8 cellular contexts compared by ENCODE assay signal in genomic region chr5:107670927-107671741, GRCh38. TPM values are rescaled to one million over a fixed set of nuclear protein-coding genes. Genes with fewer than 3 reads are reported as not detected.
A peak's percentile ranks its signal among the peaks of the same experiment; 100 is the strongest.
DNase-seq lines count a peak whose midpoint lies in the region; ATAC-seq and TF ChIP-seq lines count a peak whose summit lies in the region.

TSS of gene EFNA5 (minus strand) at chr5:107670937.

- no peaks in the 10 kb centered on the region for H3K9me3 ChIP-seq in H9 (ENCODE audit: control insufficient read depth, low read depth, low read length)

- H4K5ac ChIP-seq in H9 (ENCODE audit: insufficient read length, low read depth, low read length), result no peak within 1 kb of the TSS

- H3T11ph ChIP-seq in H9 (ENCODE audit: low read length), result no peak within 1 kb of the TSS

- peak within 1 kb of the TSS; percentile 87 for H3K4me3 ChIP-seq in fibroblast of pulmonary artery (replicated peaks; ENCODE audit: low read depth, low read length)

- no peak within 1 kb of the TSS for H2AK5ac ChIP-seq in H9 (ENCODE audit: insufficient read length, low read length)

- peak within 1 kb of the TSS; percentile 19 for H2AFZ ChIP-seq in H9 (ENCODE audit: low read length)

- H3K18ac ChIP-seq in H9 (ENCODE audit: insufficient read length, low read depth, low read length), result peak within 1 kb of the TSS; percentile 82

- H2BK15ac ChIP-seq in H9 (ENCODE audit: low read depth, low read length), result peak within 1 kb of the TSS; percentile 25; the same call in 1 of the 2 replicates

- CTCF ChIA-PET in activated CD8-positive, alpha-beta memory T cell treated with anti-CD3 and anti-CD28 coated beads, Interleukin-2, amount 10 ng/mL, durations not matched to agents 7 days and 5 days (lab: Charles Lee), result interaction anchor here (1.5 kb wide), 1 partner anchor 99 kb away, joined by 5 read pairs; no protein-coding TSS in a partner anchor

- H3K9ac ChIP-seq in H9 (ENCODE audit: extremely low read depth, insufficient read length, low read length), result peak within 1 kb of the TSS; percentile 71

- H3K14ac ChIP-seq in H9 (ENCODE audit: insufficient read depth, low read length), result peak within 1 kb of the TSS; percentile 95

- H2BK12ac ChIP-seq in H9 (ENCODE audit: insufficient read length, low read depth, low read length), result peak within 1 kb of the TSS; percentile 29

- peak; percentile 21 to 69 for DNase-seq in SHP77 (lab: John Stamatoyannopoulos, UW)
- no peak for DNase-seq in SHP77 treated with DMSO at 0.1 percent for 48 hours (lab: John Stamatoyannopoulos, UW)
- peak; percentile 66 for DNase-seq in H9
- peak; percentile 50 for DNase-seq in NCI-H2029 treated with DMSO at 0.1 percent for 48 hours (lab: John Stamatoyannopoulos, UW)
- peak; percentile 56 for DNase-seq in activated CD8-positive, alpha-beta memory T cell treated with anti-CD3 and anti-CD28 coated beads, Interleukin-2, amount 10 ng/mL, durations not matched to agents 7 days and 5 days
- DNase-seq in fibroblast of pulmonary artery (ENCODE audit: low read depth), result peak; percentile 52
- DNase-seq in natural killer cell treated with Interleukin-12 subunit alpha and Interleukin-12 subunit beta and Interleukin-15 and Interleukin-18, amount 100 ng/mL, for 72 hours (ENCODE audit: low spot score), result peak; percentile 72
- no peak for DNase-seq in HUDEP-2 (lab: John Stamatoyannopoulos, UW; ENCODE audit: unreplicated experiment in 76 of 76)

- H3K79me1 ChIP-seq in H9 (ENCODE audit: insufficient read depth, low read depth, low read length, poor library complexity, severe bottlenecking), result no peaks in the 10 kb centered on the region

- peaks cover 2% of the 10 kb centered on the region; the same call in 1 of the 2 replicates for H3K27me3 ChIP-seq in H9 (ENCODE audit: insufficient read depth, low read length)

- peaks cover 13% of the 10 kb centered on the region for H3K27me3 Mint-ChIP-seq in H9 (ENCODE audit: low read depth)
- H3K27me3 Mint-ChIP-seq in activated CD8-positive, alpha-beta memory T cell treated with anti-CD3 and anti-CD28 coated beads, Interleukin-2, amount 10 ng/mL, durations not matched to agents 7 days and 5 days, result peaks cover 82% of the 10 kb centered on the region
- peaks cover 28 to 43% of the 10 kb centered on the region in 2 donors for H3K27me3 Mint-ChIP-seq in natural killer cell treated with Interleukin-12 subunit alpha and Interleukin-12 subunit beta and Interleukin-15 and Interleukin-18, amount 100 ng/mL, for 72 hours

- H3K56ac ChIP-seq in H9 (ENCODE audit: insufficient read length, low read depth, low read length), result no peak within 1 kb of the TSS

- no peak within 1 kb of the TSS for H4K8ac ChIP-seq in H9 (replicated peaks; ENCODE audit: insufficient read length, low read depth, low read length)

- peak within 1 kb of the TSS; percentile 86 for H3K4me2 ChIP-seq in H9 (ENCODE audit: insufficient read depth, insufficient read length, low read length)

- H3K4me1 ChIP-seq in H9 (ENCODE audit: insufficient read depth, low read length), result peaks cover 2% of the 10 kb centered on the region; the same call in 1 of the 2 replicates

- no peaks in the 10 kb centered on the region for H3K79me2 ChIP-seq in H9 (ENCODE audit: insufficient read depth, low read length)

- no peak within 1 kb of the TSS for H2BK120ac ChIP-seq in H9 (ENCODE audit: low read depth, low read length, poor library complexity, severe bottlenecking)

- no CpG with 5 or more reads among the region's 84 CpGs for WGBS in H9 (ENCODE audit: extremely low coverage, insufficient read length, low lambda C conversion rate)

- no peaks in the 10 kb centered on the region for H3K36me3 Mint-ChIP-seq in H9 (ENCODE audit: insufficient read depth in 1 of 3, low read depth in 3 of 3)
- H3K36me3 Mint-ChIP-seq in activated CD8-positive, alpha-beta memory T cell treated with anti-CD3 and anti-CD28 coated beads, Interleukin-2, amount 10 ng/mL, durations not matched to agents 7 days and 5 days, result no peaks in the 10 kb centered on the region
- no peaks in the 10 kb centered on the region for H3K36me3 Mint-ChIP-seq in natural killer cell treated with Interleukin-12 subunit alpha and Interleukin-12 subunit beta and Interleukin-15 and Interleukin-18, amount 100 ng/mL, for 72 hours

- no peak within 1 kb of the TSS for H3K27ac ChIP-seq in H9 (ENCODE audit: insufficient read length, low read depth, low read length)

- peak; percentile 54 for ATAC-seq in activated CD8-positive, alpha-beta memory T cell treated with anti-CD3 and anti-CD28 coated beads, Interleukin-2, amount 10 ng/mL, durations not matched to agents 7 days and 5 days
- ATAC-seq in natural killer cell treated with Interleukin-12 subunit alpha and Interleukin-12 subunit beta and Interleukin-15 and Interleukin-18, amount 100 ng/mL, for 72 hours, result peak; percentile 72 to 75

- TF ChIP-seq CTCF in H9 (conservative IDR thresholded peaks at IDR 0.05) (no peak), fibroblast of pulmonary artery (IDR thresholded peaks at IDR 0.05; ENCODE audit: low read length, missing control alignments) (no peak)

- H3K27ac Mint-ChIP-seq in H9, result peak within 1 kb of the TSS; percentile 76 to 98 (median 92); a peak in 6 of 7 replicates
- H3K27ac Mint-ChIP-seq in activated CD8-positive, alpha-beta memory T cell treated with anti-CD3 and anti-CD28 coated beads, Interleukin-2, amount 10 ng/mL, durations not matched to agents 7 days and 5 days, result peak within 1 kb of the TSS; percentile 40
- H3K27ac Mint-ChIP-seq in natural killer cell treated with Interleukin-12 subunit alpha and Interleukin-12 subunit beta and Interleukin-15 and Interleukin-18, amount 100 ng/mL, for 72 hours, result peak within 1 kb of the TSS; percentile 31 to 47

- H4K20me1 ChIP-seq in H9 (ENCODE audit: control insufficient read depth, insufficient read depth, insufficient read length), result no peaks in the 10 kb centered on the region

- H2BK5ac ChIP-seq in H9 (ENCODE audit: insufficient read length, low read length), result no peak within 1 kb of the TSS

- H3K23ac ChIP-seq in H9 (ENCODE audit: insufficient read length, low read depth, low read length), result no peak within 1 kb of the TSS

- H3K23me2 ChIP-seq in H9 (ENCODE audit: insufficient read length, low read depth, low read length, poor library complexity, severe bottlenecking), result peaks cover 43% of the 10 kb centered on the region

- peaks cover 35 to 41% of the 10 kb centered on the region in 2 experiments for H3K4me1 Mint-ChIP-seq in H9
- H3K4me1 Mint-ChIP-seq in activated CD8-positive, alpha-beta memory T cell treated with anti-CD3 and anti-CD28 coated beads, Interleukin-2, amount 10 ng/mL, durations not matched to agents 7 days and 5 days, result peaks cover 29% of the 10 kb centered on the region
- H3K4me1 Mint-ChIP-seq in natural killer cell treated with Interleukin-12 subunit alpha and Interleukin-12 subunit beta and Interleukin-15 and Interleukin-18, amount 100 ng/mL, for 72 hours (ENCODE audit: low read depth in 2 of 2), result peaks cover 25 to 28% of the 10 kb centered on the region in 2 donors

- H3K4ac ChIP-seq in H9 (ENCODE audit: low read depth, low read length), result no peak within 1 kb of the TSS

- H2BK20ac ChIP-seq in H9 (ENCODE audit: low read depth, low read length, poor library complexity, severe bottlenecking), result no peak within 1 kb of the TSS

- H3K4me3 Mint-ChIP-seq in H9, result peak within 1 kb of the TSS; percentile 90 to 94
- peak within 1 kb of the TSS; percentile 61 for H3K4me3 Mint-ChIP-seq in activated CD8-positive, alpha-beta memory T cell treated with anti-CD3 and anti-CD28 coated beads, Interleukin-2, amount 10 ng/mL, durations not matched to agents 7 days and 5 days
- H3K4me3 Mint-ChIP-seq in natural killer cell treated with Interleukin-12 subunit alpha and Interleukin-12 subunit beta and Interleukin-15 and Interleukin-18, amount 100 ng/mL, for 72 hours, result peak within 1 kb of the TSS; percentile 94

- no peak within 1 kb of the TSS for H4K91ac ChIP-seq in H9 (ENCODE audit: insufficient read length, low read depth, low read length)

- H3K9me3 Mint-ChIP-seq in H9, result no peaks in the 10 kb centered on the region; a peak in 1 of 5 replicates
- no peaks in the 10 kb centered on the region for H3K9me3 Mint-ChIP-seq in activated CD8-positive, alpha-beta memory T cell treated with anti-CD3 and anti-CD28 coated beads, Interleukin-2, amount 10 ng/mL, durations not matched to agents 7 days and 5 days (ENCODE audit: low read depth)
- H3K9me3 Mint-ChIP-seq in natural killer cell treated with Interleukin-12 subunit alpha and Interleukin-12 subunit beta and Interleukin-15 and Interleukin-18, amount 100 ng/mL, for 72 hours, result no peaks in the 10 kb centered on the region

RNA-seq across cellular contexts. Expression of gene EFNA5, which starts in this region (rescaled TPM):
- total RNA-seq in H9 (2021), result 19.0 and 20.4 TPM in 2 replicates
- total RNA-seq in activated CD8-positive, alpha-beta memory T cell treated with anti-CD3 and anti-CD28 coated beads, Interleukin-2, amount 10 ng/mL, durations not matched to agents 7 days and 5 days, result not detected
- 1 to 10 TPM; 1.2 to 2.2 TPM for total RNA-seq in natural killer cell treated with Interleukin-12 subunit alpha and Interleukin-12 subunit beta and Interleukin-15 and Interleukin-18, amount 100 ng/mL, for 72 hours

Comparison
In these comparisons a context has a peak if more than half of its experiments do, and no peak if none do; other contexts are left out.
1. DNase-seq: peak in SHP77 (2 of 2), H9 (single experiment), NCI-H2029 treated with DMSO at 0.1 percent for 48 hours (single experiment), fibroblast of pulmonary artery (single experiment) and natural killer cell treated with Interleukin-12 subunit alpha and Interleukin-12 subunit beta and Interleukin-15 and Interleukin-18, amount 100 ng/mL, for 72 hours (single experiment); none in SHP77 treated with DMSO at 0.1 percent for 48 hours (single experiment) and HUDEP-2 (0 of 76).
2. Peak in DNase-seq and ATAC-seq in activated CD8-positive, alpha-beta memory T cell treated with anti-CD3 and anti-CD28 coated beads, Interleukin-2, amount 10 ng/mL, durations not matched to agents 7 days and 5 days; RNA of the gene not detected or under 1 TPM.
3. H3K27ac Mint-ChIP-seq: peak in every context shown above with its lines; median percentile 92 in H9; 40 in activated CD8-positive, alpha-beta memory T cell treated with anti-CD3 and anti-CD28 coated beads, Interleukin-2, amount 10 ng/mL, durations not matched to agents 7 days and 5 days; 39 in natural killer cell treated with Interleukin-12 subunit alpha and Interleukin-12 subunit beta and Interleukin-15 and Interleukin-18, amount 100 ng/mL, for 72 hours.
4. Peak in every context shown above with its lines, with median percentiles within 50 percentile points of each other: H3K4me3 Mint-ChIP-seq.